Comparison of ENCODE assay signal across 8 cellular contexts in the genomic region with DNA sequence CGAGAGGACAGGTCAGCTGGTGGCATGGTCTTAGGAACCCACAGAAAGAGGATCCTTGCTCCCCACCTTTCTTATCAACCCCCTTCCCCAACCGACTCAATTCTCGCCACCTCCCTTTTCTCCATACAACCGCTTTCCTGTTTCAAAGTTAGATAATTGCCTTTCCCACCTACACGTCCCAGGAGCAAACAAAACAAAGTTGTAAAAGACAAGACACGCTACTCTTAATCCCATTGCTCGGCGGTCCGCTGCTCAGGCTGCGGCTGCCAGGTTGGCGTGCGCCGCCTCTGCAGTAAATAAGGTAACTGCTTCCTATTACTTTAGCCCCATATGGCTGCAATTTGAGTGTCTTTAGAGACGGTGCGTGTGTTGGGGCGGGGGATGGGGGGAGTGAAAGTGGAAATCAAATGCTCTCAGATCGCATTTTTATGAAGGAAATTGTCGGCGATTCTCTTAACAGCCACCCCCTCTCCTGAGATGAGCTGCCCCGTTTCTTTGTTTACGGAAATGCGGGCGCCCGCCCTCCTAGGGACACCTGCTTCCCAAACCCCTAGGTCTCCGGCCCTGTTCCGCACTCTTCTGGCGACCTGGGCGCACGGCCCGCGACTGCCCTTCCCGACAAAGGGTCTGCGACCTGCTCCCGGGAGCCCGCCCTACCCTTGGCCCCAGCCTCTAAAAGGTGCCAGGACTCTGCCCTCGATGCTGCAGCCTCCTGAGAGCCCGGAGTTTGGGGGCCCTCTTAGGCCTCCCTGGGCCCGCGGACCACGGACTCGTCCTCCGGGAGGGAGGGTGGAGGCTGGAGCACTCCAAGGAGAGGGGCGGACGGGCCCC. TPM values are rescaled to one million over a fixed set of nuclear protein-coding genes. Genes with fewer than 3 reads are reported as not detected.
DNase-seq lines count a peak whose midpoint lies in the region; ATAC-seq and TF ChIP-seq lines count a peak whose summit lies in the region.

No MANE protein-coding gene starts in this region.

- H3K36me3 ChIP-seq in HUES6 (ENCODE audit: control insufficient read depth, insufficient read depth, low read length) (no peaks in the 10 kb centered on the region), RWPE2 (ENCODE audit: low read depth) (0 out of 2 replicates have a peak, but pooled peaks cover 4% of the 10 kb centered on the region)
- H3K36me3 ChIP-seq in effector memory CD4-positive, alpha-beta T cell (ENCODE audit: control insufficient read depth, insufficient read depth, low read length), result no peaks in the 10 kb centered on the region

- no peak overlapping the region for H3K9ac ChIP-seq in HUES6 (ENCODE audit: low read length)

- H3K9me3 ChIP-seq in HUES6 (ENCODE audit: control insufficient read depth, insufficient read depth, low read depth, low read length) (no peaks in the 10 kb centered on the region), RWPE2 (ENCODE audit: severe bottlenecking) (no peaks in the 10 kb centered on the region)
- H3K9me3 ChIP-seq in effector memory CD4-positive, alpha-beta T cell (ENCODE audit: control insufficient read depth, low read length), result no peaks in the 10 kb centered on the region

- peak; percentile 31; the same call in 2 of the 3 replicates for ATAC-seq in RWPE2 (ENCODE audit: low read depth)

- TF ChIP-seq CTCF in RWPE2 (IDR thresholded peaks at IDR 0.05; ENCODE audit: poor library complexity, severe bottlenecking), result no peak
- no peak for TF ChIP-seq CTCF in epithelial cell of proximal tubule (conservative IDR thresholded peaks at IDR 0.05; ENCODE audit: low read depth, low read length)

- H3K4me3 ChIP-seq in HUES6 (ENCODE audit: low read depth, low read length), result peak overlapping the region; percentile 48
- no peak overlapping the region for H3K4me3 ChIP-seq in RWPE2 (ENCODE audit: severe bottlenecking)
- H3K4me3 ChIP-seq in epithelial cell of proximal tubule (ENCODE audit: low read depth, low read length), result peak overlapping the region; percentile 45
- no peak overlapping the region for H3K4me3 ChIP-seq in effector memory CD4-positive, alpha-beta T cell (ENCODE audit: insufficient read depth, low read depth, low read length, poor library complexity, severe bottlenecking)

- peaks cover 92% of the 10 kb centered on the region for H3K27me3 ChIP-seq in HUES6 (ENCODE audit: control insufficient read depth, insufficient read depth, low read length)
- H3K27me3 ChIP-seq in RWPE2 (ENCODE audit: insufficient read depth, poor library complexity, severe bottlenecking), result peaks cover 79% of the 10 kb centered on the region
- H3K27me3 ChIP-seq in effector memory CD4-positive, alpha-beta T cell (replicated peaks; ENCODE audit: control insufficient read depth, insufficient read depth, low read length, poor library complexity, severe bottlenecking), result peaks cover 78% of the 10 kb centered on the region

- H3K27ac ChIP-seq in HUES6 (ENCODE audit: low read depth, low read length) (no peak overlapping the region), RWPE2 (ENCODE audit: poor library complexity, severe bottlenecking) (no peak overlapping the region)
- no peak overlapping the region for H3K27ac ChIP-seq in effector memory CD4-positive, alpha-beta T cell (ENCODE audit: insufficient read depth, low read length, poor library complexity, severe bottlenecking)

- DNase-seq in DMS53 (lab: John Stamatoyannopoulos, UW) (peak; percentile 86), RWPE2 (ENCODE audit: low spot score) (no peak), epithelial cell of proximal tubule (ENCODE audit: low read depth) (no peak), AG08395 (ENCODE audit: low spot score) (no peak), iPS-NIHi11 (ENCODE audit: low spot score) (no peak)
- DNase-seq in stimulated activated CD4-positive, alpha-beta T cell treated with anti-CD3 and anti-CD28 coated beads, Interleukin-4, amount 100 ng/mL, for 1 hour, result peak; percentile 60
- DNase-seq in effector memory CD4-positive, alpha-beta T cell, result no peak

- H3K4me1 ChIP-seq in HUES6 (ENCODE audit: control insufficient read depth, insufficient read depth, low read length) (peaks cover 47% of the 10 kb centered on the region), RWPE2 (ENCODE audit: insufficient read depth, poor library complexity, severe bottlenecking) (peaks cover 3% of the 10 kb centered on the region)
- H3K4me1 ChIP-seq in effector memory CD4-positive, alpha-beta T cell (ENCODE audit: control insufficient read depth, insufficient read depth, low read length, poor library complexity, severe bottlenecking), result peaks cover 66% of the 10 kb centered on the region

RNA-seq across cellular contexts. Expression of gene CBX8, which starts 3.7 kb away (rescaled TPM):
- 3.5 and 4.1 TPM in 2 replicates for total RNA-seq in epithelial cell of proximal tubule

RNA-seq across cellular contexts. Expression of gene CBX2, which starts 22.6 kb away (rescaled TPM):
- 7.6 and 11.1 TPM in 2 replicates for total RNA-seq in epithelial cell of proximal tubule

RNA-seq across cellular contexts. Expression of gene CBX4, which starts 38.7 kb away (rescaled TPM):
- 4.8 and 7.4 TPM in 2 replicates for total RNA-seq in epithelial cell of proximal tubule

Comparison
In these comparisons a context has a peak if more than half of its experiments do, and no peak if none do; other contexts are left out.
1. DNase-seq: peak in DMS53 (single experiment) and stimulated activated CD4-positive, alpha-beta T cell treated with anti-CD3 and anti-CD28 coated beads, Interleukin-4, amount 100 ng/mL, for 1 hour (single experiment); none in RWPE2 (single experiment), epithelial cell of proximal tubule (single experiment), effector memory CD4-positive, alpha-beta T cell (0 of 3), AG08395 (single experiment) and iPS-NIHi11 (single experiment).
2. H3K4me3 ChIP-seq: peak in HUES6 (single experiment) and epithelial cell of proximal tubule (single experiment); none in RWPE2 (single experiment) and effector memory CD4-positive, alpha-beta T cell (single experiment).